ENCODE assay signal across 1 cellular context in the genomic region with DNA sequence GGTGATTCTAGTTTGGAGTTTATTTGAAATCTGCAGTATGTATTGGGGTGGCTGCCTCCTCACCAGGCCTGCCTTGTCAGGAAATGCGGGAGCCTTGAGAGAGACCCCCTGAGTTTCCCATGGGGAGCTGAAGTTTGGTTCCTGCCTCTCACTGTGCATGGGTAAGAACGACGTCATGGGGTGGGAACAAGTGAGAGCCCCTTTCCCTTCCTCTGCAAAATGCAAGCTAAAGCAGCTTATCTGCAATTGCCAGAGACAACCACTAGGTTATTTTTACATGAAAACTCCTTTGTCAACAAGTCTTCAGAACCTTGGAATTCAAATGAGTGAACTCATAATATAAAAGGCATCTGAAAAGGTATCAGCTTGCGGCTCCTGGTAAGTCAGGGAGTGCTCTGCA.
A peak's percentile ranks its signal among the peaks of the same experiment; 100 is the strongest.
TF ChIP-seq lines count a peak whose summit lies in the region.

No MANE protein-coding gene starts in this region.

TF ChIP-seq in H1, 55 proteins besides CTCF, POLR2A, EP300 and RAD21 (continued from another document):
- TF ChIP-seq MAX (IDR thresholded peaks at IDR 0.05) (no peak), CREB1 (IDR thresholded peaks at IDR 0.05) (peak; percentile 50; the same call in 1 of the 2 replicates), NANOG (IDR thresholded peaks at IDR 0.05; ENCODE audit: insufficient read depth, low read depth, low read length, poor library complexity, severe bottlenecking) (no peak), E2F6 (IDR thresholded peaks at IDR 0.05) (no peak), RFX5 (IDR thresholded peaks at IDR 0.05; ENCODE audit: borderline replicate concordance, low read depth, low read length) (no peak), SP2 (IDR thresholded peaks at IDR 0.05; ENCODE audit: low read length) (no peak), KDM1A (IDR thresholded peaks at IDR 0.05; ENCODE audit: borderline replicate concordance, low read length) (no peak), TAF1 (IDR thresholded peaks at IDR 0.05; ENCODE audit: low read depth, low read length) (no peak), GTF2F1 (IDR thresholded peaks at IDR 0.05; ENCODE audit: borderline replicate concordance, low read depth, low read length) (no peak), YY1 (IDR thresholded peaks at IDR 0.05; ENCODE audit: low read depth, low read length) (no peak), JUND (IDR thresholded peaks at IDR 0.05; ENCODE audit: low read length) (no peak; the same call in 1 of the 2 replicates)
